In the genomic region with DNA sequence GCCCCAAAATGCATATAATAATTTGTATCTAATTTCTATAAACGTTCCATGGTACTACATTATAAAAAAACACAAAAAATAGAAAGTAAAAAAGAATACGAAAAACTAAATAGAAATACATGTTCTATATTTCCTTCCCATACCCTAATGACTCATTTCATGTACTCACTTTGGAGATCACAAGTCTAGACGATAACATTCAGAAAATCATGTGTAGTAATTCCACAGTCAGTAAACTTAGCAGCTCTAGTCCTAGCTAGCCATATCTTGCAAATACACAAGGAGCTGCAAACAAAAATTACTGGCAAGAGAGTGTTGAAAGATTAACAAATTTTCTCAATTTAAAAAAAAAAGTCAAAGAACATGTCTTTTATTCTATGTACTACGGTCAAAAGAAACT, we compare ENCODE assay signal across 10 cellular contexts. TPM values are rescaled to one million over a fixed set of nuclear protein-coding genes. Genes with fewer than 3 reads are reported as not detected.
DNase-seq lines count a peak whose midpoint lies in the region; TF ChIP-seq lines count a peak whose summit lies in the region.
"Had no signal": no experiment of that assay in that cellular context is flagged by ENCODE, and none has a peak within 500 bp of the region (broad histone marks: within the 10 kb centered on the region; RNA-seq: fewer than 3 reads in every experiment).

No MANE protein-coding gene starts in this region.

- CTCF ChIA-PET in CD4-positive, alpha-beta memory T cell (lab: Charles Lee; ENCODE audit: partially characterized antibody): interaction anchor here (2.6 kb wide), 1 partner anchor 134 kb away, joined by 18 read pairs; no protein-coding TSS in a partner anchor
- CTCF ChIA-PET in mammary epithelial cell (lab: Charles Lee; ENCODE audit: low non-redundant PET): no interaction called here

- peaks cover 16% of the 10 kb centered on the region for H3K79me2 ChIP-seq in mammary epithelial cell (ENCODE audit: insufficient read depth, low read length)

- no peak overlapping the region for H2BK12ac ChIP-seq in mesenchymal stem cell (ENCODE audit: low read length in 2 of 2)

- H3K36me3 Mint-ChIP-seq in CD4-positive, alpha-beta memory T cell: peaks cover 21 to 33% of the 10 kb centered on the region in 2 donors

- no peak overlapping the region for H3K18ac ChIP-seq in mesenchymal stem cell (ENCODE audit: low read depth in 1 of 2, low read length in 2 of 2)

- H3K27ac Mint-ChIP-seq in CD4-positive, alpha-beta memory T cell: peak overlapping the region in 4 of 7 donors; percentile 12 to 78 (median 35)

- H3K4ac ChIP-seq in mesenchymal stem cell (ENCODE audit: low read depth in 1 of 2, low read length in 2 of 2): no peak overlapping the region

- H3K27me3 ChIP-seq in CD4-positive, alpha-beta memory T cell (ENCODE audit: insufficient read depth, low read length): no peaks in the 10 kb centered on the region
- H3K27me3 ChIP-seq in HUES64 (ENCODE audit: insufficient read depth, low read length) (no peaks in the 10 kb centered on the region), mammary epithelial cell (ENCODE audit: insufficient read depth, low read length) (no peaks in the 10 kb centered on the region), mesenchymal stem cell (ENCODE audit: control insufficient read depth in 1 of 2, insufficient read depth in 1 of 2, low read length in 2 of 2) (no peaks in the 10 kb centered on the region)

- H2BK5ac ChIP-seq in mesenchymal stem cell (ENCODE audit: low read depth, low read length, poor library complexity, severe bottlenecking): no peak overlapping the region

- H3K4me3 ChIP-seq in CD4-positive, alpha-beta memory T cell (ENCODE audit: low read length in 2 of 2): no peak overlapping the region
- H3K4me3 ChIP-seq in HUES64 (ENCODE audit: low read length): peak overlapping the region; percentile 82
- peak overlapping the region in 2 of 3 experiments; percentile 6 to 60 for H3K4me3 ChIP-seq in mammary epithelial cell (replicated peaks in 1 of 3; ENCODE audit: insufficient read depth in 1 of 3, low read depth in 2 of 3, low read length in 3 of 3)
- H3K4me3 ChIP-seq in mesenchymal stem cell (ENCODE audit: insufficient read depth in 1 of 2, low read depth in 1 of 2, low read length in 2 of 2): peak overlapping the region in 1 of 2 experiments; percentile 90

- H3K79me1 ChIP-seq in mesenchymal stem cell (replicated peaks; ENCODE audit: low read length, poor library complexity, severe bottlenecking): peaks cover 7% of the 10 kb centered on the region

- H3K9ac ChIP-seq in HUES64 (ENCODE audit: low read depth, low read length) (no peak overlapping the region), mammary epithelial cell (ENCODE audit: insufficient read depth, low read length) (no peak overlapping the region), mesenchymal stem cell (ENCODE audit: low read length) (peak overlapping the region; percentile 95)

- H4K91ac ChIP-seq in mesenchymal stem cell (ENCODE audit: low read length): no peak overlapping the region

- no peak overlapping the region for H3K27ac ChIP-seq in CD4-positive, alpha-beta memory T cell (ENCODE audit: low read depth, low read length)
- H3K27ac ChIP-seq in HUES64 (ENCODE audit: low read depth, low read length) (no peak overlapping the region), mammary epithelial cell (ENCODE audit: insufficient read depth, low read depth, low read length) (peak overlapping the region; percentile 65), mesenchymal stem cell (ENCODE audit: low read length, poor library complexity, severe bottlenecking) (no peak overlapping the region)

- POLR2A ChIA-PET in CD4-positive, alpha-beta memory T cell (lab: Charles Lee; ENCODE audit: partially characterized antibody): interaction anchor here (1.0 to 2.5 kb wide), 4 partner anchors 67 to 135 kb away, joined by 5 to 26 read pairs (median 13); a partner anchor contains a TSS

- H3K4me3 Mint-ChIP-seq in CD4-positive, alpha-beta memory T cell: peak overlapping the region; percentile 7 to 54 (median 30)

- BruUV-seq in mammary epithelial cell (replicated peaks; lab: Mats Ljungman, UMichigan): no TSS peak

- no peak overlapping the region for H2AK5ac ChIP-seq in mesenchymal stem cell (ENCODE audit: low read length, severe bottlenecking)

- 92% methylated on average over 2 of the region's 4 CpGs for WGBS in HUES64
- WGBS in mammary epithelial cell (ENCODE audit: low coverage, missing lambda C conversion rate): 73% methylated on average over 4 of the region's 4 CpGs
- WGBS in mesenchymal stem cell: 92% methylated on average over 2 of the region's 4 CpGs

- H3K4me1 ChIP-seq in CD4-positive, alpha-beta memory T cell (ENCODE audit: insufficient read depth, low read length): peaks cover 27% of the 10 kb centered on the region
- H3K4me1 ChIP-seq in HUES64 (ENCODE audit: insufficient read depth, low read length) (peaks cover 6% of the 10 kb centered on the region; the same call in 1 of the 2 replicates), mammary epithelial cell (ENCODE audit: insufficient read depth, low read length) (peaks cover 8% of the 10 kb centered on the region), mesenchymal stem cell (ENCODE audit: control insufficient read depth, insufficient read depth, low read depth, low read length) (no peaks in the 10 kb centered on the region)

- H3K14ac ChIP-seq in mesenchymal stem cell (ENCODE audit: low read length in 2 of 2): no peak overlapping the region

- H3K36me3 ChIP-seq in CD4-positive, alpha-beta memory T cell (ENCODE audit: insufficient read depth, low read length): peaks cover 11% of the 10 kb centered on the region
- H3K36me3 ChIP-seq in HUES64 (ENCODE audit: insufficient read depth, low read length) (peaks cover 43% of the 10 kb centered on the region), mammary epithelial cell (ENCODE audit: insufficient read depth, low read length) (peaks cover 12% of the 10 kb centered on the region), mesenchymal stem cell (ENCODE audit: control insufficient read depth in 1 of 2, insufficient read depth in 2 of 2, low read depth in 1 of 2, low read length in 2 of 2) (peaks cover 3 to 39% of the 10 kb centered on the region in 2 experiments)

- H4K20me1 ChIP-seq in mammary epithelial cell (ENCODE audit: insufficient read depth, low read length): no peaks in the 10 kb centered on the region

- DNase-seq in CD4-positive, alpha-beta memory T cell: no peak
- DNase-seq in mammary epithelial cell (peak; percentile 26), mesenchymal stem cell (peak; percentile 19), cerebellar cortex (ENCODE audit: low spot score) (no peak), hippocampal formation (lab: John Stamatoyannopoulos, UW) (no peak), NCI-H146 treated with DMSO at 0.1 percent for 48 hours (lab: John Stamatoyannopoulos, UW; ENCODE audit: unreplicated experiment) (no peak), pons (ENCODE audit: low spot score) (no peak)
- DNase-seq: DMS 273 treated with DMSO at 0.1 percent for 48 hours, NCI-H510A treated with DMSO at 0.1 percent for 48 hours had no signal

- dilution Hi-C loops in mammary epithelial cell (cut with HindIII; ENCODE audit: low sequenced_read_pairs): no loop called here

- H2BK15ac ChIP-seq in mesenchymal stem cell (ENCODE audit: low read depth, poor library complexity, severe bottlenecking): no peak overlapping the region

- peak overlapping the region; percentile 91 for H3K4me2 ChIP-seq in mammary epithelial cell (ENCODE audit: insufficient read depth, low read depth, low read length)
- H3K4me2 ChIP-seq in mesenchymal stem cell (ENCODE audit: low read length, poor library complexity, severe bottlenecking): no peak overlapping the region

- intact Hi-C loops in CD4-positive, alpha-beta memory T cell (cut with micrococcal nuclease): loop anchor here (5.0 kb wide), 1 partner anchor 182 kb away; a partner anchor contains a TSS
- intact Hi-C loops in mammary epithelial cell (cut with micrococcal nuclease): loop anchor here (5.0 kb wide), 3 partner anchors 68 to 232 kb away; a partner anchor contains a TSS

- H2BK120ac ChIP-seq in mesenchymal stem cell (ENCODE audit: low read depth, low read length): no peak overlapping the region

- no peak overlapping the region for H4K8ac ChIP-seq in mesenchymal stem cell (ENCODE audit: low read length)

- no peaks in the 10 kb centered on the region for H3K9me3 Mint-ChIP-seq in CD4-positive, alpha-beta memory T cell

- H3K9me3 ChIP-seq in CD4-positive, alpha-beta memory T cell (ENCODE audit: control insufficient read depth in 1 of 2, low read length in 2 of 2): no peaks in the 10 kb centered on the region
- H3K9me3 ChIP-seq in HUES64 (ENCODE audit: insufficient read depth, low read depth, low read length) (no peaks in the 10 kb centered on the region), mammary epithelial cell (replicated peaks; ENCODE audit: insufficient read depth, low read length) (no peaks in the 10 kb centered on the region), mesenchymal stem cell (ENCODE audit: control insufficient read depth, low read length) (no peaks in the 10 kb centered on the region)

- peaks cover 1 to 3% of the 10 kb centered on the region in 2 donors for H3K27me3 Mint-ChIP-seq in CD4-positive, alpha-beta memory T cell

- TF ChIP-seq CTCF in mammary epithelial cell (conservative IDR thresholded peaks at IDR 0.05 in 1 of 2, IDR thresholded peaks at IDR 0.05 in 1 of 2; ENCODE audit: extremely low read depth in 1 of 2, insufficient read depth in 1 of 2, low read depth in 1 of 2, low read length in 2 of 2): no peak

- in situ Hi-C loops in mammary epithelial cell (cut with MboI; ENCODE audit: low sequenced_read_pairs in 2 of 2): no loop called here

- H2AFZ ChIP-seq in mammary epithelial cell (ENCODE audit: low read depth, low read length): no peak overlapping the region
- no peak overlapping the region for H2AFZ ChIP-seq in mesenchymal stem cell (ENCODE audit: low read depth, low read length)

- peaks cover 20 to 43% (median 30%) of the 10 kb centered on the region in 4 donors for H3K4me1 Mint-ChIP-seq in CD4-positive, alpha-beta memory T cell

- no peak overlapping the region for H3K23ac ChIP-seq in mesenchymal stem cell (ENCODE audit: low read length in 2 of 2)

RNA-seq across cellular contexts. Expression of a gene that starts 1.4 kb away (rescaled TPM):
- 10 to 100 TPM; 29.7 to 30.4 TPM for total RNA-seq in CD4-positive, alpha-beta memory T cell
- polyA plus RNA-seq in CD4-positive, alpha-beta memory T cell: 10 to 100 TPM; 16.7 to 25.7 TPM
- 34.9 TPM for polyA plus RNA-seq in HUES64 (2013, experiment 1 of 2)
- polyA plus RNA-seq in HUES64 (2013, experiment 2 of 2): 35.4 TPM
- 10 to 100 TPM; 11.7 to 22.4 TPM for total RNA-seq in mammary epithelial cell
- polyA plus RNA-seq in mammary epithelial cell: 12.5 TPM
- polyA minus RNA-seq in mammary epithelial cell: 6.2 TPM
- polyA plus RNA-seq in mesenchymal stem cell (2013, experiment 1 of 2): 14.9 TPM
- polyA plus RNA-seq in mesenchymal stem cell (2013, experiment 2 of 2): 15.8 TPM

RNA-seq across cellular contexts. Expression of a gene that starts 25.1 kb away (rescaled TPM):
- total RNA-seq in CD4-positive, alpha-beta memory T cell: under 1 TPM in 1 of 2 experiments, not detected in 1; 0.64 TPM
- not detected for polyA plus RNA-seq in CD4-positive, alpha-beta memory T cell
- polyA plus RNA-seq in HUES64 (2013, experiment 1 of 2): not detected
- not detected for polyA plus RNA-seq in HUES64 (2013, experiment 2 of 2)
- total RNA-seq in mammary epithelial cell: not detected
- not detected for polyA plus RNA-seq in mammary epithelial cell
- polyA minus RNA-seq in mammary epithelial cell: not detected
- polyA plus RNA-seq in mesenchymal stem cell (2013, experiment 1 of 2): not detected
- polyA plus RNA-seq in mesenchymal stem cell (2013, experiment 2 of 2): not detected

Comparison
In these comparisons a context has a peak if more than half of its experiments do, and no peak if none do; other contexts are left out.
1. DNase-seq: peak in mammary epithelial cell (single experiment) and mesenchymal stem cell (single experiment); none in CD4-positive, alpha-beta memory T cell (0 of 5), cerebellar cortex (single experiment), hippocampal formation (0 of 2), NCI-H146 treated with DMSO at 0.1 percent for 48 hours (single experiment) and pons (single experiment).
2. H3K4me3 ChIP-seq: peak in HUES64 (single experiment) and mammary epithelial cell (2 of 3); none in CD4-positive, alpha-beta memory T cell (0 of 2).